13 cellular contexts compared by ENCODE assay signal in the genomic region with DNA sequence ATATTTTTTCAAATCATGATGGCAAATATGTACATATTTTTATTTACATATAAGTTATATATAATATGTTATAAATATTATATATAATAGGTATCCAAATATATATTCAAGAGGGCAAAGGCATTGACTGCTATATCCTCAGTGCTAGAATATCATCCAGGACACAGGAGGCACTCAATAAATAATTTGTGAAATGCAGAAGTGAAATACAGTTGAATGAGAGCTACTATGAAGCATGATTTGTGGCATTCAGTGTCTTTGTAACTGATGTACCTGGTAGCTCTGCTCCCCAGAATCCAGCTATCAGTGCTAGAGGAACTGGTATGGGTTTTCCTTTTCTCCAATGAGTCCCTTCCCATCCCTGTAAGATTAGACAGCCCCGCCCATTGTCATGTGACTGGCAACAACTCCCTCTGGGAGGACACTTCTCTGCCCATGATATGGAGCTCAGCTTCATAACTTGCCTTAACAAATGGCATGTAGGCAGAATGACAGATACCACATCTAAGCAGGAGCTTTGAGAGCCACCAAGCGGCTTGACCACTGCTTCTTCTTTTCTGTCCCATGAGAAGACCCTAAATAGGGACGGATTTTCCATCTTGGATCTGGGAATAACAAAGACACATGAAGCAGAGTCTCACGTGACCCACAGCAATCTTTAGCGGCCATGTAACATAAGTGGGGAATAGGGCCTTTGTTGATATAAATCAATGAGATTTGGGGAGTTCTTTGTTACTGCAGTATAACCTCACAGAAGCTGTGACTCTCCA.
"Had no signal": no experiment of that assay in that cellular context is flagged by ENCODE, and none has a peak within 500 bp of the region (broad histone marks: within the 10 kb centered on the region; RNA-seq: fewer than 3 reads in every experiment).

No MANE protein-coding gene starts in this region.

- H3K27me3 ChIP-seq: gastrocnemius medialis, heart left ventricle, neural progenitor cell, ovary had no signal

- H3K9me3 ChIP-seq: gastrocnemius medialis, ovary had no signal

- H3K4me3 ChIP-seq: gastrocnemius medialis, heart left ventricle, lung, neural progenitor cell, ovary had no signal

- DNase-seq: activated CD4-positive, alpha-beta T cell treated with anti-CD3 and anti-CD28 coated beads, Interleukin-2, amount 10 ng/mL, durations not matched to agents 7 days and 5 days; activated CD4-positive, CD25-positive, alpha-beta regulatory T cell; gastrocnemius medialis; heart left ventricle; midbrain; naive B cell; ovary; stimulated activated CD4-positive, alpha-beta T cell treated with anti-CD3 and anti-CD28 coated beads, Interleukin-2, amount 100 ng/mL, for 48 hours; T-helper 17 cell had no signal

- ATAC-seq: gastrocnemius medialis; heart left ventricle; stimulated activated memory B cell treated with anti-CD40 and anti-IgM and Interleukin-4, amounts not matched to agents 10 μg/mL and 1 μg/mL and 100 μg/mL, for 72 hours; T-helper 17 cell had no signal

- H3K36me3 ChIP-seq: gastrocnemius medialis, heart left ventricle, neural progenitor cell, ovary had no signal

- H3K27ac ChIP-seq: epithelial cell of prostate, gastrocnemius medialis, heart left ventricle, neural progenitor cell, ovary had no signal
